In the genomic region with DNA sequence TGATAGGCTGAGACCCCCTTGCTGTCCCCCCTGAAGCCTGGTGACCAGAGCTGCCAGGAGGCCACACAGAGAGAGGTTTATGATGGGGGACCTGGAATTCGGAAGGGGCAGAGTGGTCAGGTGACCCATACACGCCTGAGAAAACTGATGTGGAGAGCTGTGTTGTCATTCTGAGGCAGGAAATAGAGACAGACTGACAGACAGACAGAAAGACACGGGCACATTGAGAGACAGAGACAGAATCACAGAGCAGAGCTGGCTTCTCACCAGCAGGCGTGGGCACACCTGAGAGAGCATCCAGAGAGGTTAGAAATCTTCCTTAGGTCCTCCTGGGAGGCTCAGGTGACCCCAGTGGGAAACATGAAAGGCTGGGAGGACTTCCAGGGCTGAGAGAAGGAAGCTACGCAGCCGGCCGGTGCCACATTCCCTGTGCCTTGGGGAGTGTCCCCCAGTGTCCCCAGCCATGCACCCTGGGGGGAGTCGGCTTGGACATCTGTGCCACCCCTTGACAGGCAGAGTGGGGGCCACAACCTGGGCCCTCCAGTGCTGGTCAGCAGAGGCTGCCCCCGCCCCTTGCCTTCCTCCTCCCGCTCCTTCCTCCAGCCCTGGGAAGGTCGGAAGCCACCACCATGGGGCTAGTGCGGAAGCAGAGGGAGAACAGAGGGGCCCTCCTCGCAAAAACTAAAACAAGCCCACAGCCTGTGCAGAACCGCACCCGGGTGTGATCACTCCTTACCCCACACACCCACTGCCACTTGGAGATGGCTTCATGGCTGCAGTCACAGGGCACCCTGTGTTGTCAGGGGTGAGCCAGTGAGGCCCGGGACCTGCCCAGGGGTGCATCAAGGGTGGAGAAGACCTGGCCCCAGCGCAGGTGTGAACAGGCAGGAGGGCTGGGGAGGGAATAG, we compare ENCODE assay signal across 16 cellular contexts.
A peak's percentile ranks its signal among the peaks of the same experiment; 100 is the strongest.
DNase-seq lines count a peak whose midpoint lies in the region; TF ChIP-seq lines count a peak whose summit lies in the region.
"Had no signal": no experiment of that assay in that cellular context is flagged by ENCODE, and none has a peak within 500 bp of the region (broad histone marks: within the 10 kb centered on the region; RNA-seq: fewer than 3 reads in every experiment).

No MANE protein-coding gene starts in this region.

- no peaks in the 10 kb centered on the region for H3K36me3 Mint-ChIP-seq in nephron progenitor cell (ENCODE audit: low read depth)

- no peak for TF ChIP-seq CTCF in nephron progenitor cell (IDR thresholded peaks at IDR 0.05)

- H3K4me3 ChIP-seq in BLaER1: no peak overlapping the region; the same call in none of the 2 replicates
- no peak overlapping the region for H3K4me3 ChIP-seq in HAP-1
- H3K4me3 ChIP-seq: colonic mucosa had no signal

- H4K20me1 ChIP-seq in BLaER1: peaks cover 7% of the 10 kb centered on the region; the same call in 1 of the 2 replicates

- H3K27me3 ChIP-seq in BLaER1 (no peaks in the 10 kb centered on the region), HAP-1 (ENCODE audit: low read depth) (peaks cover 30% of the 10 kb centered on the region)
- H3K27me3 ChIP-seq: colonic mucosa had no signal

- H3K9me3 ChIP-seq in BLaER1: no peaks in the 10 kb centered on the region
- no peaks in the 10 kb centered on the region for H3K9me3 ChIP-seq in HAP-1
- H3K9me3 ChIP-seq: colonic mucosa had no signal

- H3K4me1 ChIP-seq in BLaER1 (peaks cover 90% of the 10 kb centered on the region), HAP-1 (no peaks in the 10 kb centered on the region)
- H3K4me1 ChIP-seq: colonic mucosa had no signal

- H3K36me3 ChIP-seq in BLaER1 (peaks cover 24% of the 10 kb centered on the region), HAP-1 (replicated peaks) (no peaks in the 10 kb centered on the region)
- H3K36me3 ChIP-seq: colonic mucosa had no signal

- peak; percentile 33 for TF ChIP-seq POLR2A in GM15510 (IDR thresholded peaks at IDR 0.05; ENCODE audit: borderline replicate concordance, extremely low read depth, insufficient read length)

- H3K4me2 ChIP-seq in BLaER1: peak overlapping the region; percentile 93

- no peak overlapping the region for H3K27ac Mint-ChIP-seq in nephron progenitor cell

- peaks cover 40% of the 10 kb centered on the region for H3K27me3 Mint-ChIP-seq in nephron progenitor cell (ENCODE audit: low read depth, poor library complexity)

- H3K4me1 Mint-ChIP-seq in nephron progenitor cell: peaks cover 62% of the 10 kb centered on the region

- H3K4me3 Mint-ChIP-seq in nephron progenitor cell: peak overlapping the region; percentile 11
- H3K4me3 Mint-ChIP-seq: stimulated activated naive CD8-positive, alpha-beta T cell treated with anti-CD3 and anti-CD28 coated beads, Interleukin-15, amount 100 ng/mL, for 72 hours had no signal

- no peaks in the 10 kb centered on the region for H3K9me3 Mint-ChIP-seq in nephron progenitor cell
- H3K9me3 Mint-ChIP-seq: stimulated activated naive CD8-positive, alpha-beta T cell treated with anti-CD3 and anti-CD28 coated beads, Interleukin-15, amount 100 ng/mL, for 72 hours had no signal

- in situ Hi-C loops in HAP-1 (cut with MboI; ENCODE audit: low sequenced_read_pairs): no loop called here

- H3K27ac ChIP-seq in BLaER1: peak overlapping the region; percentile 88
- H3K27ac ChIP-seq: colonic mucosa had no signal

- peak overlapping the region; percentile 76 for H3K9ac ChIP-seq in BLaER1

- DNase-seq in activated T-cell treated with anti-CD3 and anti-CD28 coated beads, Interleukin-2, amount 50 U/mL, for 48 hours: peak; percentile 20 to 22
- DNase-seq in nephron progenitor cell (no peak), NCI-H187 (lab: John Stamatoyannopoulos, UW) (no peak), NCI-H2227 treated with DMSO at 0.1 percent for 48 hours (lab: John Stamatoyannopoulos, UW) (no peak), activated gamma-delta T cell (lab: John Stamatoyannopoulos, UW) (no peak), HAP-1 (ENCODE audit: low spot score in 2 of 2) (no peak)
- DNase-seq: activated CD4-positive, alpha-beta T cell treated with anti-CD3 and anti-CD28 coated beads for 4 hours; amniotic stem cell; colonic mucosa; DMS79; OCI-M1; stimulated activated CD4-positive, alpha-beta T cell treated with anti-CD3 and anti-CD28 coated beads, Interleukin-4, amount 100 ng/mL, for 4 hours; SW 1271 had no signal

Comparison
In these comparisons a context has a peak if more than half of its experiments do, and no peak if none do; other contexts are left out.
1. DNase-seq: peak in activated T-cell treated with anti-CD3 and anti-CD28 coated beads, Interleukin-2, amount 50 U/mL, for 48 hours (2 of 2); none in nephron progenitor cell (single experiment), NCI-H187 (0 of 2), NCI-H2227 treated with DMSO at 0.1 percent for 48 hours (single experiment), activated gamma-delta T cell (single experiment) and HAP-1 (0 of 2).